In genomic region chr19:47230122-47230920, GRCh38 we compare ENCODE assay signal across 1 cellular context.
TF ChIP-seq lines count a peak whose summit lies in the region.

No MANE protein-coding gene starts in this region.

TF ChIP-seq in K562, 482 proteins besides CTCF, POLR2A, EP300 and RAD21 (continued from another document and continues in another):
- TF ChIP-seq PATZ1 (CRISPR knock-in tag; IDR thresholded peaks at IDR 0.05; ENCODE audit: borderline replicate concordance) (no peak), POLR2AphosphoS5 (IDR thresholded peaks at IDR 0.05; ENCODE audit: control insufficient read depth, insufficient read depth, low read depth, low read length) (no peak), ZKSCAN3 (CRISPR knock-in tag; IDR thresholded peaks at IDR 0.05) (no peak), TSHZ1 (CRISPR knock-in tag; IDR thresholded peaks at IDR 0.05) (no peak), HDAC8 (tag; IDR thresholded peaks at IDR 0.05) (no peak), ZNF436 (CRISPR knock-in tag; IDR thresholded peaks at IDR 0.05) (peak; percentile 93), MAFK (IDR thresholded peaks at IDR 0.05; ENCODE audit: low read length) (no peak), SIRT6 (IDR thresholded peaks at IDR 0.05; ENCODE audit: low read depth, low read length) (no peak), SLC30A9 (CRISPR knock-in tag; IDR thresholded peaks at IDR 0.05) (no peak), ZNF311 (CRISPR knock-in tag; IDR thresholded peaks at IDR 0.05) (no peak), EWSR1 (IDR thresholded peaks at IDR 0.05; ENCODE audit: borderline replicate concordance, low read depth, partially characterized antibody) (no peak), ZNF133 (CRISPR knock-in tag; IDR thresholded peaks at IDR 0.05) (no peak), ILF3 (IDR thresholded peaks at IDR 0.05; ENCODE audit: borderline replicate concordance) (no peak), SIX5 (IDR thresholded peaks at IDR 0.05; ENCODE audit: borderline replicate concordance in 1 of 2, insufficient read depth in 1 of 2, low read depth in 1 of 2, low read length in 2 of 2) (no peak), NFIX (CRISPR knock-in tag; IDR thresholded peaks at IDR 0.05; ENCODE audit: low read depth) (no peak), ETV5 (CRISPR knock-in tag; IDR thresholded peaks at IDR 0.05; ENCODE audit: low read depth) (no peak; the same call in 1 of the 2 replicates), PBX2 (CRISPR knock-in tag; IDR thresholded peaks at IDR 0.05; ENCODE audit: low read depth) (no peak), PBX2 (tag; conservative IDR thresholded peaks at IDR 0.05; ENCODE audit: low read depth) (no peak), ZFX (CRISPR knock-in tag; IDR thresholded peaks at IDR 0.05) (peak; percentile 3; the same call in 1 of the 2 replicates), SMAD1 (IDR thresholded peaks at IDR 0.05; ENCODE audit: low read depth, low read length, partially characterized antibody) (peak; percentile 39), NR0B1 (IDR thresholded peaks at IDR 0.05; ENCODE audit: partially characterized antibody) (no peak), HEY1 (CRISPR knock-in tag; IDR thresholded peaks at IDR 0.05; ENCODE audit: borderline replicate concordance) (no peak), SRSF9 (IDR thresholded peaks at IDR 0.05; ENCODE audit: borderline replicate concordance, low read depth, low read length) (no peak), HCFC1 (IDR thresholded peaks at IDR 0.05; ENCODE audit: low read depth, low read length) (peak; percentile 41; the same call in 1 of the 2 replicates), TEAD4 (IDR thresholded peaks at IDR 0.05; ENCODE audit: low read length) (no peak), TEAD4 (CRISPR knock-in tag; IDR thresholded peaks at IDR 0.05; ENCODE audit: borderline replicate concordance) (no peak), ZBTB34 (CRISPR knock-in tag; IDR thresholded peaks at IDR 0.05) (no peak), RBM25 (IDR thresholded peaks at IDR 0.05; ENCODE audit: low read depth, low read length, severe bottlenecking) (peak; percentile 99), PKNOX1 (IDR thresholded peaks at IDR 0.05) (no peak), MXD1 (CRISPR knock-in tag; IDR thresholded peaks at IDR 0.05; ENCODE audit: borderline replicate concordance, poor library complexity, severe bottlenecking) (no peak), POLR2G (IDR thresholded peaks at IDR 0.05; ENCODE audit: low read depth, low read length) (peak; percentile 71), KLF6 (CRISPR knock-in tag; IDR thresholded peaks at IDR 0.05; ENCODE audit: borderline replicate concordance) (no peak), ZBTB7A (IDR thresholded peaks at IDR 0.05; ENCODE audit: borderline replicate concordance, control insufficient read depth, low read depth, low read length) (peak; percentile 100), HBP1 (CRISPR knock-in tag; IDR thresholded peaks at IDR 0.05) (0 out of 2 replicates have a peak, but pooled peaks have one; percentile 73), RFX5 (IDR thresholded peaks at IDR 0.05; ENCODE audit: low read depth, low read length) (no peak), ZNF280A (IDR thresholded peaks at IDR 0.05; ENCODE audit: low read depth, partially characterized antibody) (no peak), ZNF699 (CRISPR knock-in tag; IDR thresholded peaks at IDR 0.05; ENCODE audit: insufficient replicate concordance) (no peak), ZMIZ1 (IDR thresholded peaks at IDR 0.05; ENCODE audit: low read depth in 2 of 2, low read length in 2 of 2) (no peak), MXI1 (IDR thresholded peaks at IDR 0.05; ENCODE audit: low read depth, low read length) (no peak)
